ENCODE assay signal across 31 cellular contexts in genomic region chr18:10463741-10464140, GRCh38. TPM values are rescaled to one million over a fixed set of nuclear protein-coding genes. Genes with fewer than 3 reads are reported as not detected.
"Had no signal": no experiment of that assay in that cellular context is flagged by ENCODE, and none has a peak within 500 bp of the region (broad histone marks: within the 10 kb centered on the region; RNA-seq: fewer than 3 reads in every experiment).

No MANE protein-coding gene starts in this region.

- H3K4me1 Mint-ChIP-seq: activated CD4-positive, alpha-beta T cell treated with anti-CD3 and anti-CD28 coated beads, Interleukin-2, amount 10 ng/mL, durations not matched to agents 24 days and 14 days; activated naive CD8-positive, alpha-beta T cell treated with anti-CD3 and anti-CD28 coated beads for 36 hours; activated T-helper 17 cell treated with anti-CD3 and anti-CD28 coated beads, Interleukin-2, amount 50 U/mL, for 72 hours; central memory CD8-positive, alpha-beta T cell had no signal

- H3K36me3 ChIP-seq: brain microvascular endothelial cell had no signal

- H3K27ac Mint-ChIP-seq: activated CD4-positive, alpha-beta T cell treated with anti-CD3 and anti-CD28 coated beads, Interleukin-2, amount 10 ng/mL, durations not matched to agents 24 days and 14 days; activated CD8-positive, alpha-beta T cell treated with anti-CD3 and anti-CD28 coated beads for 36 hours; activated naive CD8-positive, alpha-beta T cell treated with anti-CD3 and anti-CD28 coated beads for 36 hours; activated T-cell treated with anti-CD3 and anti-CD28 coated beads, Interleukin-2, amount 50 U/mL, for 72 hours; activated T-helper 17 cell treated with anti-CD3 and anti-CD28 coated beads, Interleukin-2, amount 50 U/mL, for 72 hours had no signal

- H3K27ac ChIP-seq: brain microvascular endothelial cell, RWPE1 had no signal

- H3K36me3 Mint-ChIP-seq: activated naive CD8-positive, alpha-beta T cell treated with anti-CD3 and anti-CD28 coated beads for 36 hours had no signal

- DNase-seq: activated CD4-positive, alpha-beta T cell treated with anti-CD3 and anti-CD28 coated beads, Interleukin-2, amount 10 ng/mL, durations not matched to agents 24 days and 14 days; activated CD4-positive, alpha-beta T cell treated with anti-CD3 and anti-CD28 coated beads, Interleukin-2, amount 50 U/mL, for 4 hours; activated CD8-positive, alpha-beta T cell treated with anti-CD3 and anti-CD28 coated beads for 36 hours; activated effector memory CD4-positive, alpha-beta T cell treated with anti-CD3 and anti-CD28 coated beads, Interleukin-2, amount 50 U/mL, for 16 hours; activated naive CD4-positive, alpha-beta T cell; activated naive CD4-positive, alpha-beta T cell treated with anti-CD3 and anti-CD28 coated beads, Interleukin-2, amount 50 U/mL, for 16 hours; activated naive CD8-positive, alpha-beta T cell treated with anti-CD3 and anti-CD28 coated beads for 36 hours; activated T-cell treated with anti-CD3 and anti-CD28 coated beads, Interleukin-2, amount 50 U/mL, for 1 hour; activated T-cell treated with anti-CD3 and anti-CD28 coated beads, Interleukin-2, amount 50 U/mL, for 72 hours; amniotic stem cell; aorta; brain microvascular endothelial cell; MM.1S; MV-4-11; NCI-H1092; NCI-H1436 treated with DMSO at 0.1 percent for 48 hours; NCI-H1694 treated with DMSO at 0.1 percent for 48 hours; NCI-H2029; NCI-H345; NCI-H524 treated with DMSO at 0.1 percent for 48 hours; NK-92 treated with Interleukin-12 subunit alpha and Interleukin-12 subunit beta, amount 100 ng/mL, for 24 hours; PC-3; SIG-M5 had no signal

- ATAC-seq: activated CD8-positive, alpha-beta T cell treated with anti-CD3 and anti-CD28 coated beads for 36 hours; activated T-cell treated with anti-CD3 and anti-CD28 coated beads, Interleukin-2, amount 50 U/mL, for 72 hours; activated T-helper 17 cell treated with anti-CD3 and anti-CD28 coated beads, Interleukin-2, amount 50 U/mL, for 72 hours; PC-3; Right ventricle myocardium inferior had no signal

- H3K9me3 Mint-ChIP-seq: activated CD4-positive, alpha-beta T cell treated with anti-CD3 and anti-CD28 coated beads, Interleukin-2, amount 10 ng/mL, durations not matched to agents 24 days and 14 days; activated CD8-positive, alpha-beta T cell treated with anti-CD3 and anti-CD28 coated beads for 36 hours; activated naive CD8-positive, alpha-beta T cell treated with anti-CD3 and anti-CD28 coated beads for 36 hours; activated T-cell treated with anti-CD3 and anti-CD28 coated beads, Interleukin-2, amount 50 U/mL, for 72 hours; activated T-helper 17 cell treated with anti-CD3 and anti-CD28 coated beads, Interleukin-2, amount 50 U/mL, for 72 hours; central memory CD8-positive, alpha-beta T cell had no signal

- H3K4me3 Mint-ChIP-seq: activated CD4-positive, alpha-beta T cell treated with anti-CD3 and anti-CD28 coated beads, Interleukin-2, amount 10 ng/mL, durations not matched to agents 24 days and 14 days; activated CD8-positive, alpha-beta T cell treated with anti-CD3 and anti-CD28 coated beads for 36 hours; activated naive CD8-positive, alpha-beta T cell treated with anti-CD3 and anti-CD28 coated beads for 36 hours; activated T-cell treated with anti-CD3 and anti-CD28 coated beads, Interleukin-2, amount 50 U/mL, for 72 hours; activated T-helper 17 cell treated with anti-CD3 and anti-CD28 coated beads, Interleukin-2, amount 50 U/mL, for 72 hours; central memory CD8-positive, alpha-beta T cell had no signal

RNA-seq across cellular contexts. Expression of gene APCDD1, which starts 9.3 kb away (rescaled TPM):
- total RNA-seq: activated CD4-positive, alpha-beta T cell treated with anti-CD3 and anti-CD28 coated beads, Interleukin-2, amount 10 ng/mL, durations not matched to agents 24 days and 14 days; activated CD8-positive, alpha-beta memory T cell treated with anti-CD3 and anti-CD28 coated beads for 36 hours; activated CD8-positive, alpha-beta T cell treated with anti-CD3 and anti-CD28 coated beads for 36 hours; activated naive CD8-positive, alpha-beta T cell treated with anti-CD3 and anti-CD28 coated beads for 36 hours; activated T-cell treated with anti-CD3 and anti-CD28 coated beads, Interleukin-2, amount 50 U/mL, for 72 hours; activated T-helper 17 cell treated with anti-CD3 and anti-CD28 coated beads, Interleukin-2, amount 50 U/mL, for 72 hours; NCI-H460; PC-3; T-helper 1 cell treated with Interleukin-12 subunit alpha and Interleukin-12 subunit beta and Interleukin-4 antibody, amounts not matched to agents 30 ng/mL and 1 ng/mL, for 36 hours; T-helper 2 cell treated with Interferon-gamma antibody and Interleukin-4, amounts not matched to agents 100 ng/mL and 5 ng/mL, for 36 hours had no signal
